Comparison of ENCODE assay signal across 16 cellular contexts in genomic region chr11:19728436-19728835, GRCh38. TPM values are rescaled to one million over a fixed set of nuclear protein-coding genes. Genes with fewer than 3 reads are reported as not detected.
DNase-seq lines count a peak whose midpoint lies in the region; ATAC-seq and TF ChIP-seq lines count a peak whose summit lies in the region.
"Had no signal": no experiment of that assay in that cellular context is flagged by ENCODE, and none has a peak within 500 bp of the region (broad histone marks: within the 10 kb centered on the region; RNA-seq: fewer than 3 reads in every experiment).

No MANE protein-coding gene starts in this region.

- DNase-seq in HCEC 1CT (peak; percentile 31), astrocyte of the hippocampus (ENCODE audit: low read depth, low spot score) (peak; percentile 37), heart left ventricle (peak in 2 of 5 donors; percentile 28 to 43), NCI-H128 (lab: John Stamatoyannopoulos, UW; ENCODE audit: unreplicated experiment) (no peak)
- no peak for DNase-seq in activated naive CD8-positive, alpha-beta T cell treated with anti-CD3 and anti-CD28 coated beads for 36 hours
- DNase-seq in activated CD8-positive, alpha-beta T cell treated with anti-CD3 and anti-CD28 coated beads, Interleukin-2, amount 10 ng/mL, durations not matched to agents 7 days and 5 days, result no peak
- DNase-seq: activated naive CD4-positive, alpha-beta T cell treated with anti-CD3 and anti-CD28 coated beads, Interleukin-2, amount 50 U/mL, for 16 hours; NCI-H187; NCI-H69; stimulated activated CD4-positive, alpha-beta T cell treated with anti-CD3 and anti-CD28 coated beads, Interleukin-15, amount 100 ng/mL, for 24 hours had no signal

- no peaks in the 10 kb centered on the region for H3K36me3 Mint-ChIP-seq in activated naive CD8-positive, alpha-beta T cell treated with anti-CD3 and anti-CD28 coated beads for 36 hours
- H3K36me3 Mint-ChIP-seq in activated CD8-positive, alpha-beta T cell treated with anti-CD3 and anti-CD28 coated beads, Interleukin-2, amount 10 ng/mL, durations not matched to agents 7 days and 5 days (ENCODE audit: low read depth), result no peaks in the 10 kb centered on the region

- no peak overlapping the region for H3K4me3 Mint-ChIP-seq in activated naive CD8-positive, alpha-beta T cell treated with anti-CD3 and anti-CD28 coated beads for 36 hours
- no peak overlapping the region for H3K4me3 Mint-ChIP-seq in activated CD8-positive, alpha-beta T cell treated with anti-CD3 and anti-CD28 coated beads, Interleukin-2, amount 10 ng/mL, durations not matched to agents 7 days and 5 days
- H3K4me3 Mint-ChIP-seq: T-helper 1 cell treated with Interleukin-12 subunit alpha and Interleukin-12 subunit beta and Interleukin-4 antibody, amounts not matched to agents 30 μg/mL and 1 μg/mL, for 36 hours had no signal

- H3K9ac ChIP-seq in stomach smooth muscle (ENCODE audit: low read length in 2 of 2), result no peak overlapping the region
- H3K9ac ChIP-seq: parathyroid adenoma had no signal

- no peaks in the 10 kb centered on the region for H3K9me3 Mint-ChIP-seq in activated naive CD8-positive, alpha-beta T cell treated with anti-CD3 and anti-CD28 coated beads for 36 hours
- H3K9me3 Mint-ChIP-seq in activated CD8-positive, alpha-beta T cell treated with anti-CD3 and anti-CD28 coated beads, Interleukin-2, amount 10 ng/mL, durations not matched to agents 7 days and 5 days (ENCODE audit: insufficient read depth), result no peaks in the 10 kb centered on the region
- H3K9me3 Mint-ChIP-seq: T-helper 1 cell treated with Interleukin-12 subunit alpha and Interleukin-12 subunit beta and Interleukin-4 antibody, amounts not matched to agents 30 μg/mL and 1 μg/mL, for 36 hours had no signal

- no peak overlapping the region for H3K27ac Mint-ChIP-seq in activated naive CD8-positive, alpha-beta T cell treated with anti-CD3 and anti-CD28 coated beads for 36 hours
- H3K27ac Mint-ChIP-seq in activated CD8-positive, alpha-beta T cell treated with anti-CD3 and anti-CD28 coated beads, Interleukin-2, amount 10 ng/mL, durations not matched to agents 7 days and 5 days, result no peak overlapping the region
- H3K27ac Mint-ChIP-seq: T-helper 1 cell treated with Interleukin-12 subunit alpha and Interleukin-12 subunit beta and Interleukin-4 antibody, amounts not matched to agents 30 μg/mL and 1 μg/mL, for 36 hours had no signal

- CTCF ChIA-PET in activated CD8-positive, alpha-beta T cell treated with anti-CD3 and anti-CD28 coated beads, Interleukin-2, amount 10 ng/mL, durations not matched to agents 7 days and 5 days (lab: Charles Lee), result no interaction called here

- H3K36me3 ChIP-seq in heart left ventricle (no peaks in the 10 kb centered on the region), stomach smooth muscle (ENCODE audit: control insufficient read depth in 2 of 2, insufficient read depth in 2 of 2, low read length in 2 of 2) (peaks cover 0 to 4% of the 10 kb centered on the region in 2 donors)

- H3K4me1 ChIP-seq in heart left ventricle (peaks cover 0 to 69% (median 33%) of the 10 kb centered on the region in 12 donors), stomach smooth muscle (ENCODE audit: control insufficient read depth, insufficient read depth, low read length) (peaks cover 83% of the 10 kb centered on the region)
- H3K4me1 ChIP-seq: parathyroid adenoma had no signal

- peak in 3 of 4 donors; percentile 40 to 63 (median 50) for ATAC-seq in heart left ventricle
- ATAC-seq in activated CD8-positive, alpha-beta T cell treated with anti-CD3 and anti-CD28 coated beads, Interleukin-2, amount 10 ng/mL, durations not matched to agents 7 days and 5 days, result no peak
- ATAC-seq in HG02623 (IDR thresholded peaks at IDR 0.05; ENCODE audit: unreplicated experiment), result no peak
- ATAC-seq: activated CD4-positive, CD25-positive, alpha-beta regulatory T cell treated with anti-CD3 and anti-CD28 coated beads, Interleukin-2, amount 50 U/mL, for 24 hours; left lobe of liver had no signal

- TF ChIP-seq CTCF in heart left ventricle (IDR thresholded peaks at IDR 0.05), result no peak

- TF ChIP-seq POLR2A in heart left ventricle (IDR thresholded peaks at IDR 0.05), result no peak

- intact Hi-C loops in heart left ventricle (cut with DNase I), result no loop called here

- WGBS in heart left ventricle, 4 donors, result 60 to 74% (median 64%) methylated on average over 4 of the region's 4 CpGs

- H3K9me3 ChIP-seq in heart left ventricle (no peaks in the 10 kb centered on the region), stomach smooth muscle (ENCODE audit: control insufficient read depth in 2 of 2, low read length in 2 of 2) (no peaks in the 10 kb centered on the region)

- H3K27me3 ChIP-seq in heart left ventricle (no peaks in the 10 kb centered on the region), stomach smooth muscle (ENCODE audit: control insufficient read depth in 1 of 2, insufficient read depth in 2 of 2, low read length in 2 of 2) (no peaks in the 10 kb centered on the region)

- H3K27me3 Mint-ChIP-seq in activated naive CD8-positive, alpha-beta T cell treated with anti-CD3 and anti-CD28 coated beads for 36 hours, result no peaks in the 10 kb centered on the region
- H3K27me3 Mint-ChIP-seq in activated CD8-positive, alpha-beta T cell treated with anti-CD3 and anti-CD28 coated beads, Interleukin-2, amount 10 ng/mL, durations not matched to agents 7 days and 5 days (ENCODE audit: low read depth), result peaks cover 2% of the 10 kb centered on the region

- peaks cover 11% of the 10 kb centered on the region for H3K4me1 Mint-ChIP-seq in activated naive CD8-positive, alpha-beta T cell treated with anti-CD3 and anti-CD28 coated beads for 36 hours
- H3K4me1 Mint-ChIP-seq in activated CD8-positive, alpha-beta T cell treated with anti-CD3 and anti-CD28 coated beads, Interleukin-2, amount 10 ng/mL, durations not matched to agents 7 days and 5 days (ENCODE audit: low read depth), result peaks cover 11% of the 10 kb centered on the region

- H3K27ac ChIP-seq in heart left ventricle (peak overlapping the region in 3 of 12 donors; percentile 19 to 46 (median 37)), stomach smooth muscle (ENCODE audit: low read length) (peak overlapping the region; percentile 78)
- H3K27ac ChIP-seq: parathyroid adenoma had no signal

- POLR2A ChIA-PET in activated CD8-positive, alpha-beta T cell treated with anti-CD3 and anti-CD28 coated beads, Interleukin-2, amount 10 ng/mL, durations not matched to agents 7 days and 5 days (lab: Charles Lee), result no interaction called here

- no peak overlapping the region for H3K4me3 ChIP-seq in heart left ventricle
- no peak overlapping the region for H3K4me3 ChIP-seq in stomach smooth muscle (ENCODE audit: low read length in 2 of 2)

RNA-seq across cellular contexts. Expression of gene NAV2, which starts 15.8 kb away (rescaled TPM):
- total RNA-seq in heart left ventricle, result 10 to 100 TPM; 12.3 to 46.5 (median 25.4) TPM
- polyA plus RNA-seq in heart left ventricle, result 10 to 100 TPM in 1 of 2 donors, 1 to 10 TPM in 1; 7.6 to 20.2 TPM
- under 1 TPM; 0.14 to 0.20 TPM for total RNA-seq in activated naive CD8-positive, alpha-beta T cell treated with anti-CD3 and anti-CD28 coated beads for 36 hours
- under 1 TPM; 0.23 to 0.71 TPM for total RNA-seq in activated CD8-positive, alpha-beta T cell treated with anti-CD3 and anti-CD28 coated beads, Interleukin-2, amount 10 ng/mL, durations not matched to agents 7 days and 5 days

Comparison
In these comparisons a context has a peak if more than half of its experiments do, and no peak if none do; other contexts are left out.
1. DNase-seq: peak in HCEC 1CT (single experiment) and astrocyte of the hippocampus (single experiment); none in activated naive CD8-positive, alpha-beta T cell treated with anti-CD3 and anti-CD28 coated beads for 36 hours (single experiment), activated CD8-positive, alpha-beta T cell treated with anti-CD3 and anti-CD28 coated beads, Interleukin-2, amount 10 ng/mL, durations not matched to agents 7 days and 5 days (single experiment) and NCI-H128 (single experiment).
2. ATAC-seq: peak in heart left ventricle (3 of 4); none in activated CD8-positive, alpha-beta T cell treated with anti-CD3 and anti-CD28 coated beads, Interleukin-2, amount 10 ng/mL, durations not matched to agents 7 days and 5 days (single experiment) and HG02623 (single experiment).
3. RNA of gene NAV2, which starts 15.8 kb away (total RNA-seq): 12.3 to 46.5 TPM in heart left ventricle; 0.23 to 0.71 TPM in activated CD8-positive, alpha-beta T cell treated with anti-CD3 and anti-CD28 coated beads, Interleukin-2, amount 10 ng/mL, durations not matched to agents 7 days and 5 days and 0.14 to 0.20 TPM in activated naive CD8-positive, alpha-beta T cell treated with anti-CD3 and anti-CD28 coated beads for 36 hours; every median in the first group is over 4 times any median in the second.